In the genomic region with DNA sequence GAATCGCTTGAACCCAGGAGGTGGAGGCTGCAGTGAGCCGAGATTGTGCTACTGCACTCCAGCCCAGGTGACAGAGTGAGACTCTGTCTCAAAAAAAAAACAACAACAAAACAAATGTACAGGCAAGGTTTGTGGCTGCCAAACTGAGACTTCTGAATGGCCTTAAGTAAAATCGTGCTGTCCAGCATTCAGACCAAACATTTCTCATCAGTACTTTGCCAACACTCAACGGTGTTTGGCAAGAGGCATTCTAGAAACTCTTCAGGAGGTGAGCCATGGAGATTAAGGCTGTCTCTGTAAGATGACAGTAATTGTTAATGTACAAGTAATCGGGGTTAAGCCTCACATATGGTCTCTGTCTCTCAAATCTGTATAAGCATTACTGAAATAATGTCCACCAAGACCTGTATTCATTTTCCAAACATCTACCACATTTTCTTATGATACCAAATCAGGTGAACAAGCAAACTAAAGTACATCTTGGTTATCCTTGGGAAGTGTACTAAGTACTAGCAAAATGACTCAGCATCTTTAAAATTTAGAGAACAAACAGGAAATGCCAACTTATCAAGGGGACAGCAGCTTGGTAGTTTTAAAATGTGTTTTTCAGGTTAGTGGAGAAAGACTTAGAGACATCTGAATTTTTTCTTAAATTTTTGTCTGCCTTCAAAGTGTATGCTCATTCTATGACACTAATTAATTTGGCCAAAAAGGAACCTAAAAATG, we compare ENCODE assay signal across 13 cellular contexts.
DNase-seq lines count a peak whose midpoint lies in the region; ATAC-seq and TF ChIP-seq lines count a peak whose summit lies in the region.
"Had no signal": no experiment of that assay in that cellular context is flagged by ENCODE, and none has a peak within 500 bp of the region (broad histone marks: within the 10 kb centered on the region; RNA-seq: fewer than 3 reads in every experiment).

No MANE protein-coding gene starts in this region.

- ATAC-seq in HG03025 (IDR thresholded peaks at IDR 0.05; ENCODE audit: low FRiP score, unreplicated experiment) = no peak
- ATAC-seq: stimulated activated naive CD8-positive, alpha-beta T cell treated with anti-CD3 and anti-CD28 coated beads, Interleukin-15, amount 100 ng/mL, for 72 hours had no signal

- no peak for TF ChIP-seq CTCF in cardiac fibroblast (IDR thresholded peaks at IDR 0.05; ENCODE audit: low read depth, low read length)

- no peak overlapping the region for H3K4me3 ChIP-seq in cardiac fibroblast (replicated peaks in 1 of 2; ENCODE audit: low read depth in 2 of 2, low read length in 2 of 2)

- peak; percentile 6 for DNase-seq in EL
- DNase-seq in NCI-H82 treated with DMSO at 0.1 percent for 48 hours (lab: John Stamatoyannopoulos, UW; ENCODE audit: unreplicated experiment) = peak; percentile 80
- peak; percentile 56 to 57 for DNase-seq in cardiac fibroblast (ENCODE audit: low read depth in 2 of 2)
- DNase-seq in medulla oblongata (ENCODE audit: extremely low spot score) = peak; percentile 32
- no peak for DNase-seq in NCI-H128 (lab: John Stamatoyannopoulos, UW; ENCODE audit: unreplicated experiment)
- DNase-seq in activated CD4-positive, alpha-beta T cell treated with anti-CD3 and anti-CD28 coated beads for 1 hour = no peak
- DNase-seq in COLO829 (ENCODE audit: low spot score) = no peak
- DNase-seq: amniotic stem cell; NCI-H1105; NCI-H510A; RPMI8226; stimulated activated naive CD8-positive, alpha-beta T cell treated with anti-CD3 and anti-CD28 coated beads, Interleukin-15, amount 100 ng/mL, for 72 hours had no signal

Comparison
In these comparisons a context has a peak if more than half of its experiments do, and no peak if none do; other contexts are left out.
1. DNase-seq: peak in EL (single experiment), NCI-H82 treated with DMSO at 0.1 percent for 48 hours (single experiment), cardiac fibroblast (2 of 2) and medulla oblongata (single experiment); none in NCI-H128 (single experiment), activated CD4-positive, alpha-beta T cell treated with anti-CD3 and anti-CD28 coated beads for 1 hour (single experiment) and COLO829 (single experiment).